In the genomic region with DNA sequence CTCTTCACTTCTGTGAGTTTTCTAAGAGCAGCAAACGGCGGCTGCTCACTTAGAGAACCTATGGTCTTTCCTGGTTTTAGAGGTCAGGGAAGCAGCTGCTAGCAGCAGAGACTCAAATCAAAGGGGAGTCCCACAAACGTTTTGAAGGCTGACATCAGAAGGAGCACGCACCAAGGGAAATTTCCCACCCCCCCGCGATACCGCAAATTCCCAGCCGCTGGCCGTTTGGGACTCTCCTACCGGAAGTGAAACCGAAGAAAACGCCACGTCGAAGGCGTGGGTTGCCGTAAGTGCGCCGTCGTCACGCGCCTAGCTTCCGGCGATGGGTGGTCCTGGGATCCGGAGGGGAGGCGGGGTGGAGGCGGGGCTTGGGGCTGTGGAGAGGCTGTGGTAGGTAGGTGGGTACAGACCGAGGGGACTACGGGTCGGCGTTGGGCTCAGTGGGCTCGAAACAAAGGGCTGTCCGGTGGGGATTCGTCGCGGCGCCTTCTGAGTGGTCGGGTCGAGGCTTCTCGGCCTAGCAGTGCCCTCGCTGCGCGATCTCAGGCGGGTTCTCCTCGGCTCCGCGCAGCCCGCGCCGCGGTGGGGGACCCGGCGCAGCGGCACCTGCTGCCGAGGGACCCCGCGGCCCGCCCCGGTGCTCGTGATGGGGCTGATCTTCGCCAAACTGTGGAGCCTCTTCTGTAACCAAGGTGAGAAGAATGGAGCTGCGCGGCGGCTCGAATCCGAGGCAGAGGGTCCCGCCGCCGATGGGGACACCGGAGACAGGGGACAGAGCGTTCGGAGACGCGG, we compare ENCODE assay signal across 8 cellular contexts. TPM values are rescaled to one million over a fixed set of nuclear protein-coding genes. Genes with fewer than 3 reads are reported as not detected.
DNase-seq lines count a peak whose midpoint lies in the region; ATAC-seq and TF ChIP-seq lines count a peak whose summit lies in the region.

A gene with protein sequence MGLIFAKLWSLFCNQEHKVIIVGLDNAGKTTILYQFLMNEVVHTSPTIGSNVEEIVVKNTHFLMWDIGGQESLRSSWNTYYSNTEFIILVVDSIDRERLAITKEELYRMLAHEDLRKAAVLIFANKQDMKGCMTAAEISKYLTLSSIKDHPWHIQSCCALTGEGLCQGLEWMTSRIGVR (plus strand): TSS at position 440 of the 792 bp plus-strand sequence. CDS start 207 bp downstream, at position 647.

- TF ChIP-seq CTCF in GM12875 (IDR thresholded peaks at IDR 0.05; ENCODE audit: borderline replicate concordance, insufficient read depth, low read depth, low read length) (no peak), adrenal gland (IDR thresholded peaks at IDR 0.05) (no peak), heart left ventricle (IDR thresholded peaks at IDR 0.05) (no peak), type B pancreatic cell (conservative IDR thresholded peaks at IDR 0.05) (no peak)

- peak within 1 kb of the TSS; percentile 96 to 99 for H3K27ac Mint-ChIP-seq in T-cell
- H3K27ac Mint-ChIP-seq in type B pancreatic cell = peak within 1 kb of the TSS; percentile 100

- ATAC-seq in HG02763 (IDR thresholded peaks at IDR 0.05; ENCODE audit: unreplicated experiment) (peak; percentile 90), T-cell (replicated peaks in 1 of 4) (peak; percentile 94 to 98 (median 96)), heart left ventricle (peak; percentile 99 to 100 (median 99))

- H3K36me3 ChIP-seq in adrenal gland (replicated peaks in 1 of 2) (no peaks in the 10 kb centered on the region), heart left ventricle (peaks cover 0 to 8% (median 0%) of the 10 kb centered on the region in 9 donors)

- H3K27ac ChIP-seq in adrenal gland (peak within 1 kb of the TSS; percentile 62 to 99 (median 96)), heart left ventricle (peak within 1 kb of the TSS; percentile 74 to 99 (median 93))

- peak within 1 kb of the TSS; percentile 83 for H3K4me3 ChIP-seq in GM12875 (ENCODE audit: low read depth, low read length)
- H3K4me3 ChIP-seq in adrenal gland = peak within 1 kb of the TSS; percentile 56 to 100 (median 92)
- H3K4me3 ChIP-seq in heart left ventricle = peak within 1 kb of the TSS; percentile 61 to 99 (median 92)

- intact Hi-C loops in adrenal gland (cut with DNase I) (no loop called here), heart left ventricle (cut with DNase I) (loop anchor here in 2 of 10 donors (5.0 to 10.0 kb wide), 3 partner anchors 114 to 317 kb away; no protein-coding TSS in a partner anchor)

- H3K9me3 Mint-ChIP-seq in T-cell (no peaks in the 10 kb centered on the region), type B pancreatic cell (no peaks in the 10 kb centered on the region)

- CTCF ChIA-PET in T-cell (lab: Charles Lee) = interaction anchor here in 1 of 2 donors (0.6 to 1.9 kb wide), 2 partner anchors 9 to 19 kb away, joined by 4 to 7 read pairs; a partner anchor contains a TSS

- H3K4me3 Mint-ChIP-seq in T-cell = peak within 1 kb of the TSS; percentile 95 to 99 (median 97)
- peak within 1 kb of the TSS; percentile 99 for H3K4me3 Mint-ChIP-seq in type B pancreatic cell

- H3K9me3 ChIP-seq in adrenal gland (replicated peaks in 1 of 3) (no peaks in the 10 kb centered on the region), heart left ventricle (no peaks in the 10 kb centered on the region)

- H3K27me3 Mint-ChIP-seq in T-cell (no peaks in the 10 kb centered on the region), type B pancreatic cell (no peaks in the 10 kb centered on the region)

- H3K4me1 Mint-ChIP-seq in T-cell = peaks cover 50 to 56% (median 54%) of the 10 kb centered on the region in 3 donors
- peaks cover 20% of the 10 kb centered on the region for H3K4me1 Mint-ChIP-seq in type B pancreatic cell (ENCODE audit: unreplicated experiment)

- H3K27me3 ChIP-seq in adrenal gland (no peaks in the 10 kb centered on the region), heart left ventricle (no peaks in the 10 kb centered on the region)

- H3K4me1 ChIP-seq in adrenal gland (replicated peaks in 1 of 2) = peaks cover 16 to 25% of the 10 kb centered on the region in 2 donors
- H3K4me1 ChIP-seq in heart left ventricle = peaks cover 3 to 35% (median 26%) of the 10 kb centered on the region in 12 donors

- H3K36me3 Mint-ChIP-seq in T-cell = peaks cover 7% of the 10 kb centered on the region
- peaks cover 19% of the 10 kb centered on the region for H3K36me3 Mint-ChIP-seq in type B pancreatic cell

- TF ChIP-seq POLR2A in adrenal gland (IDR thresholded peaks at IDR 0.05) (peak; percentile 75 to 89), heart left ventricle (IDR thresholded peaks at IDR 0.05) (peak; percentile 16 to 68)

- WGBS in adrenal gland, 4 donors = 0% methylated on average over 27 to 73 of the region's 73 CpGs
- 0 to 1% (median 0%) methylated on average over 49 to 73 of the region's 73 CpGs for WGBS in heart left ventricle, 4 donors

- peak; percentile 23 for DNase-seq in NCI-H1417 treated with DMSO at 0.1 percent for 48 hours (lab: John Stamatoyannopoulos, UW)
- peak; percentile 88 to 98 (median 96) for DNase-seq in T-cell
- peak; percentile 98 to 99 (median 98) for DNase-seq in adrenal gland
- DNase-seq in heart left ventricle = peak; percentile 99
- DNase-seq in pons (ENCODE audit: low spot score) = peak; percentile 95
- DNase-seq in type B pancreatic cell (ENCODE audit: extremely low spot score, unreplicated experiment) = peak; percentile 96

- POLR2A ChIA-PET in T-cell (lab: Charles Lee) = interaction anchor here (0.6 to 0.7 kb wide), 6 partner anchors 9 to 116 kb away, joined by 3 to 8 read pairs (median 4); no protein-coding TSS in a partner anchor

RNA-seq across cellular contexts. Expression of the gene that starts here (rescaled TPM):
- total RNA-seq in T-cell (10 to 100 TPM in 3 of 5 donors, 1 to 10 TPM in 2; 9.7 to 14.9 (median 10.4) TPM), adrenal gland (10 to 100 TPM in 4 of 8 donors, 1 to 10 TPM in 4; 2.5 to 21.0 (median 10.0) TPM), heart left ventricle (10 to 100 TPM in 1 of 9 donors, 1 to 10 TPM in 8; 4.7 to 10.2 (median 6.9) TPM), type B pancreatic cell (ENCODE audit: low replicate concordance) (34.9 and 38.0 TPM in 2 replicates)
- polyA plus RNA-seq in adrenal gland (10 to 100 TPM in 1 of 3 donors, 1 to 10 TPM in 2; 1.6 to 10.9 (median 2.1) TPM), heart left ventricle (1 to 10 TPM; 1.9 to 6.5 TPM)

Comparison
In these comparisons a context has a peak if more than half of its experiments do, and no peak if none do; other contexts are left out.
1. Peak in every context shown above with its lines: DNase-seq, ATAC-seq, H3K4me3 ChIP-seq and H3K27ac ChIP-seq.
2. DNase-seq: peak in every context shown above with its lines; median percentile 99 in heart left ventricle; 98 in adrenal gland; 96 in T-cell; 96 in type B pancreatic cell; 95 in pons; 23 in NCI-H1417 treated with DMSO at 0.1 percent for 48 hours.